Comparison of ENCODE assay signal across 20 cellular contexts in the genomic region with DNA sequence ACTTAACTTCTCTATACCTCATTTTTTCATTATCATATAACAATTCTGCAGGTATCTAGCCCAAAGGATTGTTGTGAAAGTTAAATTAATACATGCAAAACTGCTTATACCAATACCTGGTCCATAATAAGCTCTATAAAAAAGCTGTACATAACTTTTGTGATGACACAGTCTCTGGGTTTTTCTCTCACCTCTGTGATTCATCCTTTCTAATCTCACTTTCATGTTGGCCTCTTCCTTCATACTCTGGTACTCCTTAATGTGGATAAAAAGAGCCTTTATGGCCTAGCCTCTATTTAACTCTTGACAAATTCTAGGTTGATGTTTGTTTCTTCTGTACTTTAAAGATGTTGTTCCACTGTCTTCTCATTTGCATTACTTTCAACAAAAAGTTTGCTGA.
DNase-seq lines count a peak whose midpoint lies in the region; ATAC-seq and TF ChIP-seq lines count a peak whose summit lies in the region.
"Had no signal": no experiment of that assay in that cellular context is flagged by ENCODE, and none has a peak within 500 bp of the region (broad histone marks: within the 10 kb centered on the region; RNA-seq: fewer than 3 reads in every experiment).

No MANE protein-coding gene starts in this region.

- peak; percentile 82 for ATAC-seq in activated CD4-positive, CD25-positive, alpha-beta regulatory T cell treated with anti-CD3 and anti-CD28 coated beads, Interleukin-2, amount 50 U/mL, for 24 hours
- peak; percentile 69 for ATAC-seq in GM19463 (IDR thresholded peaks at IDR 0.05; ENCODE audit: unreplicated experiment)
- peak; percentile 77 for ATAC-seq in HG02870 (IDR thresholded peaks at IDR 0.05; ENCODE audit: unreplicated experiment)
- no peak for ATAC-seq in HG02973 (IDR thresholded peaks at IDR 0.05; ENCODE audit: unreplicated experiment)
- ATAC-seq in GM18868 (IDR thresholded peaks at IDR 0.05; ENCODE audit: unreplicated experiment), result no peak
- ATAC-seq: natural killer cell treated with Interleukin-12 subunit alpha and Interleukin-12 subunit beta and Interleukin-15 and Interleukin-18, amount 100 ng/mL, for 72 hours had no signal

- H3K4me3 ChIP-seq in fibroblast of the aortic adventitia (ENCODE audit: low read depth, low read length), result no peak overlapping the region
- H3K4me3 ChIP-seq: hepatocyte, left ventricle myocardium inferior, ovary had no signal

- no peak for TF ChIP-seq CTCF in fibroblast of the aortic adventitia (IDR thresholded peaks at IDR 0.05; ENCODE audit: insufficient read depth, low read length)

- no peak for DNase-seq in activated CD4-positive, CD25-positive, alpha-beta regulatory T cell treated with anti-CD3 and anti-CD28 coated beads, Interleukin-2, amount 50 U/mL, for 72 hours
- peak; percentile 3 for DNase-seq in fibroblast of the aortic adventitia (ENCODE audit: low read depth)
- no peak for DNase-seq in anterior cingulate cortex (lab: John Stamatoyannopoulos, UW)
- DNase-seq: activated CD4-positive, alpha-beta T cell treated with anti-CD3 and anti-CD28 coated beads, Interleukin-2, amount 50 U/mL, for 4 hours; CD4-positive, alpha-beta memory T cell; DMS 273 treated with DMSO at 0.1 percent for 48 hours; left ventricle myocardium inferior; NCI-H1436 treated with DMSO at 0.1 percent for 48 hours; NCI-H526; ovary; RPMI8226; stimulated activated CD4-positive, alpha-beta T cell treated with anti-CD3 and anti-CD28 coated beads, Interleukin-2, amount 100 ng/mL, for 48 hours; stimulated activated naive CD4-positive, alpha-beta T cell had no signal

Comparison
In these comparisons a context has a peak if more than half of its experiments do, and no peak if none do; other contexts are left out.
1. ATAC-seq: peak in activated CD4-positive, CD25-positive, alpha-beta regulatory T cell treated with anti-CD3 and anti-CD28 coated beads, Interleukin-2, amount 50 U/mL, for 24 hours (2 of 2), GM19463 (single experiment) and HG02870 (single experiment); none in HG02973 (single experiment) and GM18868 (single experiment).